ENCODE assay signal across 8 cellular contexts in the genomic region with DNA sequence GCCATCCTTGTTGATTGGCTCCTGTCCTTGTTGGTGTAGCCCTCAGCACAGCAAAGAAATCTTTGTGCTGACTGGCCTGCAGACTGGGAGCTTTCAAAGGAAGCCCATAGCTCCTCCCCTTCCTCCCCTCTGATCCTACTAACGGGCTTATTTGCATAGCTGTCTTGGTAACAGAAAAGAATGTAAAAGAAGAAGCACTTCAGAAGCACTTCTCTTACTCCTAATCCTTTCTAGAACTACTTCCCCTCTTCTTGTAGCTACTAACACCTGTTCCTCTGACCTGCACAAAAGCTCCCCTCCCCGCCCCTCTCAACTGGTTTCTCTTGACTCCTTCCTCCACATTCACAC. TPM values are rescaled to one million over a fixed set of nuclear protein-coding genes. Genes with fewer than 3 reads are reported as not detected.
DNase-seq lines count a peak whose midpoint lies in the region; ATAC-seq and TF ChIP-seq lines count a peak whose summit lies in the region.

No MANE protein-coding gene starts in this region.

- POLR2A ChIA-PET in activated CD4-positive, alpha-beta T cell treated with anti-CD3 and anti-CD28 coated beads, Interleukin-2, amount 10 ng/mL, durations not matched to agents 7 days and 5 days (lab: Charles Lee) = no interaction called here

- peak; percentile 96 for ATAC-seq in HG02610 (IDR thresholded peaks at IDR 0.05; ENCODE audit: unreplicated experiment)

- CTCF ChIA-PET in activated CD4-positive, alpha-beta T cell treated with anti-CD3 and anti-CD28 coated beads, Interleukin-2, amount 10 ng/mL, durations not matched to agents 7 days and 5 days (lab: Charles Lee) = interaction anchor here (0.6 kb wide), 1 partner anchor 615 kb away, joined by 3 read pairs; no protein-coding TSS in a partner anchor

- no peaks in the 10 kb centered on the region for H3K27me3 Mint-ChIP-seq in activated CD4-positive, alpha-beta T cell treated with anti-CD3 and anti-CD28 coated beads, Interleukin-2, amount 10 ng/mL, durations not matched to agents 7 days and 5 days
- H3K27me3 Mint-ChIP-seq in neural crest cell (ENCODE audit: low read depth) = no peaks in the 10 kb centered on the region

- peak overlapping the region; percentile 85 for H3K27ac Mint-ChIP-seq in activated CD4-positive, alpha-beta T cell treated with anti-CD3 and anti-CD28 coated beads, Interleukin-2, amount 10 ng/mL, durations not matched to agents 7 days and 5 days
- H3K27ac Mint-ChIP-seq in neural crest cell (ENCODE audit: unreplicated experiment) = peak overlapping the region; percentile 89

- peak overlapping the region; percentile 42 for H3K4me3 Mint-ChIP-seq in activated CD4-positive, alpha-beta T cell treated with anti-CD3 and anti-CD28 coated beads, Interleukin-2, amount 10 ng/mL, durations not matched to agents 7 days and 5 days
- H3K4me3 Mint-ChIP-seq in neural crest cell = peak overlapping the region; percentile 77

- H3K4me3 ChIP-seq in brain microvascular endothelial cell (ENCODE audit: low read depth, low read length) = no peak overlapping the region
- H3K4me3 ChIP-seq in ovary = no peak overlapping the region
- no peak overlapping the region for H3K4me3 ChIP-seq in lower leg skin (ENCODE audit: low read depth, poor library complexity, severe bottlenecking)

- no peaks in the 10 kb centered on the region for H3K9me3 Mint-ChIP-seq in activated CD4-positive, alpha-beta T cell treated with anti-CD3 and anti-CD28 coated beads, Interleukin-2, amount 10 ng/mL, durations not matched to agents 7 days and 5 days
- H3K9me3 Mint-ChIP-seq in neural crest cell = peaks cover 2% of the 10 kb centered on the region

- TF ChIP-seq POLR2A in ovary (IDR thresholded peaks at IDR 0.05) (no peak), lower leg skin (IDR thresholded peaks at IDR 0.05) (no peak)

- H3K4me1 ChIP-seq in ovary (ENCODE audit: insufficient read depth) = peaks cover 5% of the 10 kb centered on the region

- no peaks in the 10 kb centered on the region for H3K9me3 ChIP-seq in ovary

- no peaks in the 10 kb centered on the region for H3K36me3 ChIP-seq in brain microvascular endothelial cell (replicated peaks)
- H3K36me3 ChIP-seq in ovary = no peaks in the 10 kb centered on the region

- in situ Hi-C loops in brain microvascular endothelial cell (cut with HindIII; ENCODE audit: low pct_ligation_motif_present, low sequenced_read_pairs) = no loop called here

- DNase-seq in activated CD4-positive, alpha-beta T cell treated with anti-CD3 and anti-CD28 coated beads, Interleukin-2, amount 10 ng/mL, durations not matched to agents 7 days and 5 days = peak; percentile 46
- no peak for DNase-seq in activated CD4-positive, alpha-beta T cell treated with anti-CD3 and anti-CD28 coated beads for 48 hours
- DNase-seq in NAMALWA (ENCODE audit: low spot score) (peak; percentile 88), brain microvascular endothelial cell (peak; percentile 15), neural crest cell (ENCODE audit: low read depth, low spot score) (peak; percentile 40), ovary (no peak), lower leg skin (ENCODE audit: low spot score in 2 of 2) (no peak)

- no peak for TF ChIP-seq CTCF in brain microvascular endothelial cell (IDR thresholded peaks at IDR 0.05; ENCODE audit: low read depth, low read length, missing control alignments)
- no peak for TF ChIP-seq CTCF in neural crest cell (conservative IDR thresholded peaks at IDR 0.05)
- no peak for TF ChIP-seq CTCF in ovary (IDR thresholded peaks at IDR 0.05)
- TF ChIP-seq CTCF in lower leg skin (IDR thresholded peaks at IDR 0.05) = no peak

- intact Hi-C loops in ovary (cut with DNase I) = loop anchor here in 1 of 4 donors (10.0 kb wide), 1 partner anchor 345 kb away; no protein-coding TSS in a partner anchor
- intact Hi-C loops in lower leg skin (cut with DNase I; ENCODE audit: low total_unique reads) = no loop called here

- H3K27me3 ChIP-seq in brain microvascular endothelial cell (replicated peaks) (no peaks in the 10 kb centered on the region), ovary (no peaks in the 10 kb centered on the region)

- H3K27ac ChIP-seq in brain microvascular endothelial cell (no peak overlapping the region), ovary (no peak overlapping the region)

- peaks cover 13% of the 10 kb centered on the region for H3K4me1 Mint-ChIP-seq in activated CD4-positive, alpha-beta T cell treated with anti-CD3 and anti-CD28 coated beads, Interleukin-2, amount 10 ng/mL, durations not matched to agents 7 days and 5 days
- peaks cover 74% of the 10 kb centered on the region for H3K4me1 Mint-ChIP-seq in neural crest cell

- 27 to 34% (median 29%) methylated on average over 2 of the region's 2 CpGs for WGBS in ovary, 3 donors
- 46 to 59% methylated on average over 2 of the region's 2 CpGs for whole genome bisulfite sequencing in lower leg skin, 2 donors

- no peaks in the 10 kb centered on the region for H3K36me3 Mint-ChIP-seq in activated CD4-positive, alpha-beta T cell treated with anti-CD3 and anti-CD28 coated beads, Interleukin-2, amount 10 ng/mL, durations not matched to agents 7 days and 5 days (ENCODE audit: low read depth)
- peaks cover 10% of the 10 kb centered on the region for H3K36me3 Mint-ChIP-seq in neural crest cell (ENCODE audit: low read depth)

- TF ChIP-seq EP300 in ovary (IDR thresholded peaks at IDR 0.05) = no peak

RNA-seq across cellular contexts. Expression of a gene that starts 14.3 kb away (rescaled TPM):
- 10 to 100 TPM; 13.6 to 14.0 TPM for total RNA-seq in activated CD4-positive, alpha-beta T cell treated with anti-CD3 and anti-CD28 coated beads, Interleukin-2, amount 10 ng/mL, durations not matched to agents 7 days and 5 days
- 33.2 and 33.8 TPM in 2 replicates for total RNA-seq in neural crest cell
- total RNA-seq in ovary = 10 to 100 TPM in 6 of 7 donors, 1 to 10 TPM in 1; 8.3 to 26.7 (median 16.8) TPM
- polyA plus RNA-seq in ovary = 10 to 100 TPM in 1 of 2 donors, 1 to 10 TPM in 1; 6.9 to 16.0 TPM
- 1 to 10 TPM; 7.0 to 9.1 (median 8.3) TPM for total RNA-seq in lower leg skin

Comparison
In these comparisons a context has a peak if more than half of its experiments do, and no peak if none do; other contexts are left out.
1. DNase-seq: peak in activated CD4-positive, alpha-beta T cell treated with anti-CD3 and anti-CD28 coated beads, Interleukin-2, amount 10 ng/mL, durations not matched to agents 7 days and 5 days (single experiment), NAMALWA (single experiment), brain microvascular endothelial cell (single experiment) and neural crest cell (single experiment); none in activated CD4-positive, alpha-beta T cell treated with anti-CD3 and anti-CD28 coated beads for 48 hours (single experiment), ovary (0 of 5) and lower leg skin (0 of 2).